In genomic region chr2:125471963-125472362, GRCh38 we compare ENCODE assay signal across 8 cellular contexts.
A peak's percentile ranks its signal among the peaks of the same experiment; 100 is the strongest.
DNase-seq lines count a peak whose midpoint lies in the region; ATAC-seq and TF ChIP-seq lines count a peak whose summit lies in the region.

No MANE protein-coding gene starts in this region.

- no peaks in the 10 kb centered on the region; the same call in 1 of the 2 replicates for H3K27me3 ChIP-seq in SJCRH30

- no peaks in the 10 kb centered on the region for H3K4me1 ChIP-seq in SJCRH30

- H3K27ac ChIP-seq in SJCRH30: no peak overlapping the region

- ATAC-seq in HG03571 (IDR thresholded peaks at IDR 0.05; ENCODE audit: unreplicated experiment) (no peak), GM21526 (IDR thresholded peaks at IDR 0.05; ENCODE audit: low FRiP score, unreplicated experiment) (no peak)

- H3K4me3 ChIP-seq in HFF-Myc (replicated peaks; ENCODE audit: low read depth, low read length) (no peak overlapping the region), SJCRH30 (no peak overlapping the region)

- DNase-seq in HFF-Myc (ENCODE audit: extremely low read depth, low read depth): no peak
- peak; percentile 11 to 30 for DNase-seq in SJCRH30
- peak; percentile 9 for DNase-seq in medulla oblongata (ENCODE audit: extremely low spot score)
- no peak for DNase-seq in effector CD4-positive, alpha-beta T cell
- DNase-seq in activated CD4-positive, CD25-positive, alpha-beta regulatory T cell treated with anti-CD3 and anti-CD28 coated beads, Interleukin-2, amount 50 U/mL, for 72 hours: no peak

- TF ChIP-seq CTCF in GM12872 (IDR thresholded peaks at IDR 0.05; ENCODE audit: insufficient read depth, low read depth, low read length) (peak; percentile 77), HFF-Myc (IDR thresholded peaks at IDR 0.05; ENCODE audit: low read depth, low read length, missing control alignments) (peak; percentile 12)

- H3K36me3 ChIP-seq in SJCRH30: no peaks in the 10 kb centered on the region

- H3K9me3 ChIP-seq in SJCRH30 (replicated peaks): no peaks in the 10 kb centered on the region

Comparison
In these comparisons a context has a peak if more than half of its experiments do, and no peak if none do; other contexts are left out.
1. DNase-seq: peak in SJCRH30 (2 of 2) and medulla oblongata (single experiment); none in HFF-Myc (single experiment), effector CD4-positive, alpha-beta T cell (single experiment) and activated CD4-positive, CD25-positive, alpha-beta regulatory T cell treated with anti-CD3 and anti-CD28 coated beads, Interleukin-2, amount 50 U/mL, for 72 hours (single experiment).